ENCODE assay signal across 1 cellular context in the genomic region with DNA sequence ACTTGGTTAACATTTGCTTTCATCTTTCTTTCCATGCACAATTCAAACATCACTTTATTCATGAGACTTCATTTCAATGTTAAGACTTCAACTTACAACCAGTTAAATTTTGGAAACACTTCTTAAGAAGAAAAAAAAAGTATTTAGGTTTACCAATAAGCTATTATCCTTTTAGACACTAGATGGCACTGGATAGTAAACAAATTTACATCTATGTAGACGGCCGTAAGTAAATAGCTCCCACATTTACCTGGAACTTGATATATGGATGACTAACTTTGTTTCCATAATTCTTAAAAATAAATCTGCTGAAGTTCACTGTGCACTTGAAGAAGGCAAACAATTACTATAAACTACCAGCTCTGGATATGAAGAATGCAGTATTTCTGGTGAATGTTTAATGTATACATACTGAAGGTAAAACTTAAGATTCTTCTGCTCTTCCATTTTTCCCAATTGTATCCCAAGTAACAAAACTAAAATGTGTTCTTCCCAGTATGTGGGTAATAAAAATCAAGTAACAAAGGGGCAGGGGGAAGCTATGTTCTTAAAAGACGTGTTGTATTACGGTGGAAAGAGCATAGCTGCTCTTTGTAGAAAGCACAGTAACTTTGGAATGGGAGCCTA.
TF ChIP-seq lines count a peak whose summit lies in the region.

No MANE protein-coding gene starts in this region.

TF ChIP-seq in GM23338, 12 proteins besides CTCF, POLR2A, EP300 and RAD21 (continued from another document):
- TF ChIP-seq REST (IDR thresholded peaks at IDR 0.05; ENCODE audit: unreplicated experiment): no peak
TF ChIP-seq in GM23338: peak in this region for 0.
